In genomic region chr6:113858067-113858604, GRCh38 we compare ENCODE assay signal across 8 cellular contexts. TPM values are rescaled to one million over a fixed set of nuclear protein-coding genes. Genes with fewer than 3 reads are reported as not detected.
DNase-seq lines count a peak whose midpoint lies in the region; ATAC-seq and TF ChIP-seq lines count a peak whose summit lies in the region.

No MANE protein-coding gene starts in this region.

- H3K79me2 ChIP-seq in SK-N-SH (ENCODE audit: insufficient read depth) = peaks cover 77% of the 10 kb centered on the region

- peak overlapping the region; percentile 91 for H3K4me2 ChIP-seq in SK-N-SH

- peaks cover 32% of the 10 kb centered on the region for H4K20me1 ChIP-seq in SK-N-SH (ENCODE audit: insufficient read depth)

- no peak for TF ChIP-seq RAD21 in SK-N-SH (IDR thresholded peaks at IDR 0.05; ENCODE audit: low read length)

- H3K27me3 ChIP-seq in HUES64 (ENCODE audit: insufficient read depth, low read length) = peaks cover 32% of the 10 kb centered on the region
- H3K27me3 ChIP-seq in SK-N-SH (ENCODE audit: insufficient read depth) = no peaks in the 10 kb centered on the region
- no peaks in the 10 kb centered on the region for H3K27me3 ChIP-seq in muscle layer of colon (ENCODE audit: control insufficient read depth in 1 of 2, insufficient read depth in 2 of 2, low read length in 2 of 2)

- H3K9ac ChIP-seq in HUES64 (ENCODE audit: low read depth, low read length) (peak overlapping the region; percentile 100), SK-N-SH (peak overlapping the region; percentile 100), muscle layer of colon (ENCODE audit: low read length) (peak overlapping the region; percentile 99)

- no peak for TF ChIP-seq EP300 in SK-N-SH (IDR thresholded peaks at IDR 0.05; ENCODE audit: borderline replicate concordance in 1 of 2, low read depth in 1 of 2, low read length in 1 of 2)

- no peaks in the 10 kb centered on the region for H3K9me3 ChIP-seq in HUES64 (ENCODE audit: insufficient read depth, low read depth, low read length)
- no peaks in the 10 kb centered on the region for H3K9me3 ChIP-seq in SK-N-SH
- H3K9me3 ChIP-seq in muscle layer of colon (ENCODE audit: low read length) = no peaks in the 10 kb centered on the region

- H3K27ac ChIP-seq in HUES64 (ENCODE audit: low read depth, low read length) (peak overlapping the region; percentile 96), SK-N-SH (ENCODE audit: low read depth in 2 of 2, low read length in 1 of 2) (peak overlapping the region; percentile 99), muscle layer of colon (ENCODE audit: low read depth, low read length) (peak overlapping the region; percentile 89)

- POLR2A ChIA-PET in SK-N-SH (lab: Yijun Ruan, JAX) = interaction anchor here (0.7 to 2.0 kb wide), 5 partner anchors 11 to 498 kb away, joined by 3 to 8 read pairs (median 4); no protein-coding TSS in a partner anchor

- peaks cover 51% of the 10 kb centered on the region for H3F3A ChIP-seq in SK-N-SH (replicated peaks; ENCODE audit: insufficient read depth)

- peaks cover 27% of the 10 kb centered on the region for H3K36me3 ChIP-seq in HUES64 (ENCODE audit: insufficient read depth, low read length)
- peaks cover 29 to 34% of the 10 kb centered on the region in 2 experiments for H3K36me3 ChIP-seq in SK-N-SH (replicated peaks in 1 of 2; ENCODE audit: control insufficient read depth in 1 of 2, insufficient read depth in 2 of 2, low read length in 1 of 2)
- no peaks in the 10 kb centered on the region for H3K36me3 ChIP-seq in muscle layer of colon (ENCODE audit: insufficient read depth, low read length)

- H3K4me1 ChIP-seq in HUES64 (ENCODE audit: insufficient read depth, low read length) (peaks cover 13% of the 10 kb centered on the region), SK-N-SH (ENCODE audit: control insufficient read depth in 1 of 2, insufficient read depth in 2 of 2, low read depth in 1 of 2, low read length in 1 of 2) (peaks cover 8 to 22% of the 10 kb centered on the region in 2 experiments), muscle layer of colon (ENCODE audit: insufficient read depth, low read length) (peaks cover 11% of the 10 kb centered on the region)

- DNase-seq in EH (ENCODE audit: low read depth) (peak; percentile 67), SK-N-SH (peak; percentile 65), NCI-H1930 (lab: John Stamatoyannopoulos, UW) (no peak), SKM-1 (lab: John Stamatoyannopoulos, UW; ENCODE audit: unreplicated experiment) (no peak)

- H3K9me2 ChIP-seq in SK-N-SH = no peaks in the 10 kb centered on the region

- under 1% methylated on average over 25 of the region's 25 CpGs for WGBS in HUES64
- under 1% methylated on average over 16 of the region's 25 CpGs for WGBS in SK-N-SH (ENCODE audit: low lambda C conversion rate)

- TF ChIP-seq CTCF in SK-N-SH (IDR thresholded peaks at IDR 0.05) = no peak

- peak overlapping the region; percentile 83 for H3K4me3 ChIP-seq in HUES64 (ENCODE audit: low read length)
- peak overlapping the region; percentile 99 to 100 for H3K4me3 ChIP-seq in SK-N-SH (ENCODE audit: low read depth in 2 of 2, low read length in 1 of 2)
- peak overlapping the region; percentile 90 to 93 for H3K4me3 ChIP-seq in muscle layer of colon (ENCODE audit: low read depth in 1 of 2, low read length in 2 of 2)

- CTCF ChIA-PET in SK-N-SH (lab: Yijun Ruan, JAX) = interaction anchor here (0.5 to 2.9 kb wide), 74 partner anchors 10 to 1355 kb away, joined by 3 to 35 read pairs (median 4); no protein-coding TSS in a partner anchor

- peak; percentile 2 for ATAC-seq in esophagus mucosa
- no peak for ATAC-seq in HG02610 (IDR thresholded peaks at IDR 0.05; ENCODE audit: unreplicated experiment)

- no peak overlapping the region; the same call in 1 of the 2 replicates for H2AFZ ChIP-seq in SK-N-SH (ENCODE audit: low read depth)

TF ChIP-seq in SK-N-SH, 30 proteins besides CTCF, POLR2A, EP300 and RAD21:
- TF ChIP-seq TCF12 (IDR thresholded peaks at IDR 0.05) (no peak), POLR2AphosphoS5 (IDR thresholded peaks at IDR 0.05; ENCODE audit: low read depth, low read length) (peak; percentile 20; the same call in 1 of the 2 replicates), EZH2phosphoT487 (IDR thresholded peaks at IDR 0.05; ENCODE audit: borderline replicate concordance, low read depth) (no peak), YY1 (IDR thresholded peaks at IDR 0.05; ENCODE audit: low read depth) (peak; percentile 8; the same call in 1 of the 2 replicates), REST (IDR thresholded peaks at IDR 0.05; ENCODE audit: low read depth, low read length) (0 out of 2 replicates have a peak, but pooled peaks have one; percentile 19), TAF1 (IDR thresholded peaks at IDR 0.05; ENCODE audit: borderline replicate concordance, low read depth, low read length) (peak; percentile 65)
TF ChIP-seq in SK-N-SH: peak in this region for 4.

RNA-seq across cellular contexts. Expression of gene MARCKS, which starts 1.0 kb away (rescaled TPM):
- polyA plus RNA-seq in HUES64 (2013, experiment 1 of 2) = 72.1 TPM
- 94.3 TPM for polyA plus RNA-seq in HUES64 (2013, experiment 2 of 2)
- 54.4 and 61.4 TPM in 2 replicates for polyA plus RNA-seq in SK-N-SH (2012; rRNA removed)
- polyA plus RNA-seq in SK-N-SH (2012; cell fraction: cytosol; rRNA removed) = 60.1 and 82.6 TPM in 2 replicates
- 47.3 and 49.0 TPM in 2 replicates for polyA plus RNA-seq in SK-N-SH (2012; cell fraction: nucleus; rRNA removed)
- total RNA-seq in esophagus mucosa = 86.2 TPM

Comparison
In these comparisons a context has a peak if more than half of its experiments do, and no peak if none do; other contexts are left out.
1. DNase-seq: peak in EH (single experiment) and SK-N-SH (single experiment); none in NCI-H1930 (0 of 2) and SKM-1 (single experiment).
2. Peak in every context shown above with its lines, with median percentiles within 50 percentile points of each other: H3K27ac ChIP-seq, H3K4me3 ChIP-seq and H3K9ac ChIP-seq.